ENCODE assay signal across 8 cellular contexts in genomic region chr20:19628570-19629134, GRCh38.
A peak's percentile ranks its signal among the peaks of the same experiment; 100 is the strongest.
DNase-seq lines count a peak whose midpoint lies in the region; ATAC-seq and TF ChIP-seq lines count a peak whose summit lies in the region.

No MANE protein-coding gene starts in this region.

- H3K4me1 Mint-ChIP-seq in CD14-positive monocyte (no peaks in the 10 kb centered on the region), MCF 10A (ENCODE audit: insufficient read depth, unreplicated experiment) (no peaks in the 10 kb centered on the region)
- no peaks in the 10 kb centered on the region for H3K4me1 Mint-ChIP-seq in stimulated activated effector memory CD8-positive, alpha-beta T cell treated with anti-CD3 and anti-CD28 coated beads, Interleukin-12 subunit alpha, Interleukin-12 subunit beta, amount 100 ng/mL, for 72 hours

- peaks cover 0 to 2% (median 0%) of the 10 kb centered on the region in 3 donors for H3K27me3 Mint-ChIP-seq in CD14-positive monocyte (ENCODE audit: low read depth in 3 of 3)
- H3K27me3 Mint-ChIP-seq in MCF 10A (ENCODE audit: insufficient read depth, unreplicated experiment): no peaks in the 10 kb centered on the region

- H3K4me3 Mint-ChIP-seq in CD14-positive monocyte (no peak overlapping the region), MCF 10A (ENCODE audit: unreplicated experiment) (no peak overlapping the region)
- H3K4me3 Mint-ChIP-seq in stimulated activated effector memory CD8-positive, alpha-beta T cell treated with anti-CD3 and anti-CD28 coated beads, Interleukin-12 subunit alpha, Interleukin-12 subunit beta, amount 100 ng/mL, for 72 hours: no peak overlapping the region

- CTCF ChIA-PET in MCF 10A (lab: Yijun Ruan, JAX): interaction anchor here (0.6 to 8.0 kb wide), 26 partner anchors 8 to 1211 kb away, joined by 3 to 95 read pairs (median 3); no protein-coding TSS in a partner anchor

- intact Hi-C loops in CD14-positive monocyte (cut with micrococcal nuclease): loop anchor here (2.0 to 5.0 kb wide), 2 partner anchors 34 kb away; no protein-coding TSS in a partner anchor
- intact Hi-C loops in MCF 10A (cut with micrococcal nuclease): loop anchor here (1.0 kb wide), 2 partner anchors 34 to 422 kb away; no protein-coding TSS in a partner anchor

- ATAC-seq in GM18867 (IDR thresholded peaks at IDR 0.05; ENCODE audit: unreplicated experiment) (peak; percentile 80), HG03025 (IDR thresholded peaks at IDR 0.05; ENCODE audit: low FRiP score, unreplicated experiment) (no peak)
- no peak for ATAC-seq in stimulated activated effector memory CD8-positive, alpha-beta T cell treated with anti-CD3 and anti-CD28 coated beads, Interleukin-12 subunit alpha, Interleukin-12 subunit beta, amount 100 ng/mL, for 72 hours

- H3K9me3 Mint-ChIP-seq in CD14-positive monocyte: peaks cover 0 to 8% (median 3%) of the 10 kb centered on the region in 7 donors
- peaks cover 6% of the 10 kb centered on the region for H3K9me3 Mint-ChIP-seq in MCF 10A (ENCODE audit: unreplicated experiment)
- peaks cover 7% of the 10 kb centered on the region for H3K9me3 Mint-ChIP-seq in stimulated activated effector memory CD8-positive, alpha-beta T cell treated with anti-CD3 and anti-CD28 coated beads, Interleukin-12 subunit alpha, Interleukin-12 subunit beta, amount 100 ng/mL, for 72 hours

- H3K36me3 Mint-ChIP-seq in CD14-positive monocyte: no peaks in the 10 kb centered on the region
- no peaks in the 10 kb centered on the region for H3K36me3 Mint-ChIP-seq in MCF 10A (ENCODE audit: insufficient read depth, unreplicated experiment)
- no peaks in the 10 kb centered on the region for H3K36me3 Mint-ChIP-seq in stimulated activated effector memory CD8-positive, alpha-beta T cell treated with anti-CD3 and anti-CD28 coated beads, Interleukin-12 subunit alpha, Interleukin-12 subunit beta, amount 100 ng/mL, for 72 hours

- TF ChIP-seq CTCF in CD14-positive monocyte (IDR thresholded peaks at IDR 0.05): peak; percentile 83
- TF ChIP-seq CTCF in MCF 10A (IDR thresholded peaks at IDR 0.05; ENCODE audit: unreplicated experiment): peak; percentile 84

- POLR2A ChIA-PET in MCF 10A (lab: Yijun Ruan, JAX): interaction anchor here (0.6 to 0.7 kb wide), 2 partner anchors 8 to 348 kb away, joined by 3 read pairs; no protein-coding TSS in a partner anchor

- no TSS peak for BruUV-seq in MCF 10A (replicated peaks; lab: Mats Ljungman, UMichigan)

- no peak for DNase-seq in CD14-positive monocyte (ENCODE audit: low spot score)
- DNase-seq in KG1 (lab: John Stamatoyannopoulos, UW): peak; percentile 10
- peak; percentile 91 for DNase-seq in OCI-M1 (lab: John Stamatoyannopoulos, UW)
- DNase-seq in MCF 10A (ENCODE audit: unreplicated experiment): peak; percentile 87
- DNase-seq in kidney glomerular epithelial cell (lab: John Stamatoyannopoulos, UW): peak; percentile 74
- DNase-seq in stimulated activated effector memory CD8-positive, alpha-beta T cell treated with anti-CD3 and anti-CD28 coated beads, Interleukin-12 subunit alpha, Interleukin-12 subunit beta, amount 100 ng/mL, for 72 hours (ENCODE audit: low spot score in 2 of 2): peak; percentile 28 to 70

- no peak overlapping the region for H3K27ac Mint-ChIP-seq in CD14-positive monocyte
- peak overlapping the region; percentile 49 for H3K27ac Mint-ChIP-seq in MCF 10A (ENCODE audit: low read depth, unreplicated experiment)
- H3K27ac Mint-ChIP-seq in stimulated activated effector memory CD8-positive, alpha-beta T cell treated with anti-CD3 and anti-CD28 coated beads, Interleukin-12 subunit alpha, Interleukin-12 subunit beta, amount 100 ng/mL, for 72 hours: no peak overlapping the region
